In the genomic region with DNA sequence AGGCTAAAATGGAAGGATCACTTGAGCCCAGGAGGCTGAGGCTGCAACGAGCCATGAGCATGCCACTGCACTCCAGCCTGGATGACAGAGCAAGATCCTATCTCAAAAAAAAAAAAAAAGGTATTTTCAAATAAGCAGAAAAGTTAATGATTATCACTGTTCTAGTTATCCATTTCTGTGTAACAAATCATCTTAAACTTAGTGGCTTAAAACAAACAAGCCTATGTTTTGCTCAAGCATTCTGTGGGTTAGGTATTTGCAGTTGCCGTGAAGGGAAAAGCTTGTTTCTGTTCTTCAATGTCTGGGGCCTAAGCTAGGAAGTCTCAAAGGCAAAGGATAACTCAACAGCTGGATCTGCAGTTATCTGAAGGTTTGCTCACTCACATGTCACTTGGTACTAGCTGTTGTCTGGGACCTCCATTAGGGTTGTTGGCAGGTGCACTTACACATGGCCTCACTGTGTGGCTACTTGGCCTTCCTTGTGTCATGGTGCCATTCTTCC, we compare ENCODE assay signal across 1 cellular context.
TF ChIP-seq lines count a peak whose summit lies in the region.

No MANE protein-coding gene starts in this region.

TF ChIP-seq in GM12878, 131 proteins besides CTCF, POLR2A, EP300 and RAD21:
- no peak for TF ChIP-seq RAD51 (IDR thresholded peaks at IDR 0.05)
